In genomic region chr14:49405291-49405690, GRCh38 we compare ENCODE assay signal across 20 cellular contexts.
A peak's percentile ranks its signal among the peaks of the same experiment; 100 is the strongest.
DNase-seq lines count a peak whose midpoint lies in the region; ATAC-seq, FAIRE-seq and TF ChIP-seq lines count a peak whose summit lies in the region.
"Had no signal": no experiment of that assay in that cellular context is flagged by ENCODE, and none has a peak within 500 bp of the region (broad histone marks: within the 10 kb centered on the region; RNA-seq: fewer than 3 reads in every experiment).

No MANE protein-coding gene starts in this region.

- no peaks in the 10 kb centered on the region for H3K36me3 ChIP-seq in bronchial epithelial cell (ENCODE audit: control insufficient read depth, insufficient read depth, low read length)
- H3K36me3 ChIP-seq in kidney (ENCODE audit: control insufficient read depth in 1 of 2, insufficient read depth in 2 of 2, low read length in 2 of 2) = no peaks in the 10 kb centered on the region
- H3K36me3 ChIP-seq in upper lobe of right lung = no peaks in the 10 kb centered on the region
- H3K36me3 ChIP-seq: BE2C, esophagus squamous epithelium, neural progenitor cell, right atrium auricular region had no signal

- DNase-seq in AG04449 (ENCODE audit: low read depth, low spot score) (peak; percentile 46), HT1080 (ENCODE audit: low read depth) (peak; percentile 1), bronchial epithelial cell (ENCODE audit: low read depth) (peak; percentile 17), kidney (no peak), NCI-H510A treated with DMSO at 0.1 percent for 48 hours (lab: John Stamatoyannopoulos, UW) (no peak), upper lobe of right lung (no peak), T-helper 1 cell (no peak)
- DNase-seq: activated CD4-positive, alpha-beta memory T cell treated with anti-CD3 and anti-CD28 coated beads, Interleukin-2, amount 10 ng/mL, durations not matched to agents 7 days and 5 days; anterior cingulate cortex; BE2C; dorsolateral prefrontal cortex; esophagus squamous epithelium; H7; mesendoderm; NCI-H1092 treated with DMSO at 0.1 percent for 48 hours; SHP77 treated with DMSO at 0.1 percent for 48 hours; stimulated activated CD4-positive, alpha-beta T cell treated with anti-CD3 and anti-CD28 coated beads, Interleukin-4, amount 100 ng/mL, for 1 hour had no signal

- H3K27ac ChIP-seq in kidney (ENCODE audit: low read depth in 2 of 2, low read length in 2 of 2) (no peak overlapping the region), upper lobe of right lung (no peak overlapping the region)
- H3K27ac ChIP-seq: dorsolateral prefrontal cortex, esophagus squamous epithelium, neural progenitor cell, right atrium auricular region had no signal

- CTCF ChIA-PET in AG04449 (lab: Yijun Ruan, JAX) = no interaction called here

- FAIRE-seq in bronchial epithelial cell (lab: Jason Lieb, UNC) = no peak
- peak; percentile 17 for FAIRE-seq in kidney (lab: Jason Lieb, UNC)

- TF ChIP-seq CTCF in AG04449 (IDR thresholded peaks at IDR 0.05; ENCODE audit: insufficient read depth, low read length, missing control alignments) (no peak), bronchial epithelial cell (IDR thresholded peaks at IDR 0.05; ENCODE audit: insufficient read depth, low read length, severe bottlenecking) (no peak), kidney (IDR thresholded peaks at IDR 0.05; ENCODE audit: borderline replicate concordance, extremely low read depth, insufficient read depth) (no peak), upper lobe of right lung (IDR thresholded peaks at IDR 0.05) (no peak)

- ATAC-seq in GM21515 (IDR thresholded peaks at IDR 0.05; ENCODE audit: unreplicated experiment) (no peak), upper lobe of right lung (no peak)

- H3K4me3 ChIP-seq in AG04449 (ENCODE audit: low read depth, low read length) = no peak overlapping the region
- H3K4me3 ChIP-seq in bronchial epithelial cell (ENCODE audit: low read depth, low read length) = no peak overlapping the region
- H3K4me3 ChIP-seq in kidney (ENCODE audit: low read length in 2 of 2) = no peak overlapping the region
- no peak overlapping the region for H3K4me3 ChIP-seq in upper lobe of right lung
- H3K4me3 ChIP-seq: dorsolateral prefrontal cortex, esophagus squamous epithelium, neural progenitor cell, right atrium auricular region had no signal

- intact Hi-C loops in kidney (cut with DNase I) (no loop called here), upper lobe of right lung (cut with DNase I) (no loop called here)

- POLR2A ChIA-PET in AG04449 (lab: Yijun Ruan, JAX) = no interaction called here

- H3K27me3 ChIP-seq in bronchial epithelial cell (ENCODE audit: control insufficient read depth, insufficient read depth, low read length) (no peaks in the 10 kb centered on the region), upper lobe of right lung (no peaks in the 10 kb centered on the region)
- H3K27me3 ChIP-seq: BE2C, esophagus squamous epithelium, neural progenitor cell, right atrium auricular region had no signal

- H3K9ac ChIP-seq in kidney (ENCODE audit: low read length in 2 of 2) = no peak overlapping the region
- H3K9ac ChIP-seq: neural progenitor cell had no signal

- H3K9me3 ChIP-seq in kidney (ENCODE audit: control insufficient read depth in 1 of 2, low read length in 2 of 2) (no peaks in the 10 kb centered on the region), upper lobe of right lung (no peaks in the 10 kb centered on the region)
- H3K9me3 ChIP-seq: BE2C, esophagus squamous epithelium, right atrium auricular region had no signal

- H3K4me1 ChIP-seq in kidney (ENCODE audit: control insufficient read depth in 1 of 2, insufficient read depth in 1 of 2, low read depth in 1 of 2, low read length in 2 of 2) (no peaks in the 10 kb centered on the region), upper lobe of right lung (no peaks in the 10 kb centered on the region)
- H3K4me1 ChIP-seq: BE2C, esophagus squamous epithelium, neural progenitor cell, right atrium auricular region had no signal

Comparison
In these comparisons a context has a peak if more than half of its experiments do, and no peak if none do; other contexts are left out.
1. DNase-seq: peak in AG04449 (single experiment), HT1080 (single experiment) and bronchial epithelial cell (single experiment); none in kidney (single experiment), NCI-H510A treated with DMSO at 0.1 percent for 48 hours (single experiment), upper lobe of right lung (single experiment) and T-helper 1 cell (0 of 5).